8 cellular contexts compared by ENCODE assay signal in the genomic region with DNA sequence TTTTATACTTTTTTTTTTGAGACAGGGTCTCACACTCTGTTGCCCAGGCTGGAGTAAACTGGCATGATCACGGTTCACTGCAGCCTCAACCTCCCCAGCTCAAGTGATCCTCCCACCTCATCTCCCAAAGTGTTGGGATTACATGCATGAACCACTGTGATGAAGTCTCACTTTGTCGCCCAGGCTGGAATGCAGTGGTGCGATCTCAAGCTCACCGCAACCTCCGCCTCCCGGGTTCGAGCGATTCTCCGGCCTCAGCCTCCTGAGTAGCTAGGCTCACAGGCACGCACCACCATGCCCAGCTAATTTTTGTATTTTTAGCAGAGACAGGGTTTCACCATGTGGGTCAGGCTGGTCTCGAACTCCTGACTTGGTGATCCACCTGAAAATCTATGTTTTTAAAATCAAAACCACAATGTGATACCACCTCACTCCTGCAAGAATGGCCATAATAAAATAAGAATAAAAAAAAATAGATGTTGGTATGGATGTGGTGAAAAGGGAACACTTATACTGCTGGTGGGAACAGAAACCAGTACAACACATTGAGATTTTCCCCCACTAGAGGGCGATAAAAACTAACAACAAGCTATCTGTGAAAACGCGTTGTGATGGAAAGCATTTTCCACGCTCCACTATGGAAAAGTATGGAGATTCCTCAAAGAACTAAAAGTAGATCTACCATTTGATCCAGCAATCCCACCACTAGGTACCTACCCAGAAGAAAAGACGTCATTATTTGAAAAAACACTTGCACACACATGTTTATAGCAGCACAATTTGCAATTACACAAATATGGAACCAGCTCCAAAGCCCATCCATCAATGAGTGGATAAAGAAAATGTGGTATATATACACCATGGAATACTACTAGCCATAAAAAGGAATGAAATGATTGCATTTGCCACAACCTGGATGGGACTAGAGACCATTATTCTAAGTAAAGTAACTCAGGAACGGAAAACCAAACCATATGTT. TPM values are rescaled to one million over a fixed set of nuclear protein-coding genes. Genes with fewer than 3 reads are reported as not detected.
DNase-seq lines count a peak whose midpoint lies in the region; ATAC-seq, FAIRE-seq and TF ChIP-seq lines count a peak whose summit lies in the region.

No MANE protein-coding gene starts in this region.

- H3K4me1 ChIP-seq in GM12878 (ENCODE audit: control insufficient read depth, insufficient read depth, low read length), result no peaks in the 10 kb centered on the region

- RAD21 ChIA-PET in GM12878 (lab: Charles Lee; ENCODE audit: unreplicated experiment), result interaction anchor here (0.8 kb wide), 1 partner anchor 1235 kb away, joined by 5 read pairs; no protein-coding TSS in a partner anchor

- CTCF ChIA-PET in GM12878 (lab: Yijun Ruan, JAX), result interaction anchor here (0.6 to 1.7 kb wide), 19 partner anchors 10 to 1235 kb away, joined by 3 to 7 read pairs (median 4); no protein-coding TSS in a partner anchor

- TF ChIP-seq POLR2A in GM12878 (IDR thresholded peaks at IDR 0.05; ENCODE audit: low read depth, low read length), result no peak

- POLR2A ChIA-PET in GM12878 (lab: Charles Lee), result no interaction called here

- WGBS in GM12878 (ENCODE audit: insufficient coverage, insufficient replicate concordance, low lambda C conversion rate, missing lambda C conversion rate), result 66% methylated on average over 17 of the region's 17 CpGs

- peak; percentile 51 to 60 (median 52) for TF ChIP-seq CTCF in GM12878 (IDR thresholded peaks at IDR 0.05 in 2 of 3, conservative IDR thresholded peaks at IDR 0.05 in 1 of 3; ENCODE audit: control insufficient read depth in 2 of 3, extremely low read depth in 1 of 3, insufficient read depth in 1 of 3, low read depth in 3 of 3, low read length in 3 of 3)

- no peak overlapping the region for H3K27ac ChIP-seq in GM12878 (ENCODE audit: control insufficient read depth, insufficient read depth)

- no peaks in the 10 kb centered on the region for H3K9me3 ChIP-seq in GM12878 (replicated peaks; ENCODE audit: control insufficient read depth, insufficient read depth, low read length)

- H4K20me1 ChIP-seq in GM12878 (ENCODE audit: control insufficient read depth, insufficient read depth), result no peaks in the 10 kb centered on the region

- FAIRE-seq in GM12878 (lab: Jason Lieb, UNC), result peak; percentile 83

- no peak overlapping the region for H3K4me2 ChIP-seq in GM12878 (ENCODE audit: control insufficient read depth, insufficient read depth)

- TF ChIP-seq RAD21 in GM12878 (IDR thresholded peaks at IDR 0.05; ENCODE audit: insufficient read depth, low read depth, low read length), result peak; percentile 52

- SMC1A ChIA-PET in GM12878 (lab: Charles Lee; ENCODE audit: uncharacterized antibody, unreplicated experiment), result interaction anchor here (0.9 to 1.2 kb wide), 2 partner anchors 10 to 147 kb away, joined by 3 to 4 read pairs; no protein-coding TSS in a partner anchor

- H3K36me3 ChIP-seq in GM12878 (ENCODE audit: control insufficient read depth in 2 of 2, insufficient read depth in 2 of 2, low read length in 1 of 2), result peaks cover 8 to 16% of the 10 kb centered on the region in 2 experiments; a peak in 3 of 4 replicates

- no TSS peak for BruUV-seq in GM12878 (replicated peaks; lab: Mats Ljungman, UMichigan)

- DNase-seq in cardiac septum (ENCODE audit: low spot score) (peak; percentile 31), left cardiac atrium (no peak), NCI-H1417 (lab: John Stamatoyannopoulos, UW) (peak; percentile 44 to 82 (median 45)), GM12878 (ENCODE audit: low read depth, low spot score) (no peak), left colon (no peak), NCI-H524 treated with DMSO at 0.1 percent for 48 hours (lab: John Stamatoyannopoulos, UW) (no peak)

- intact Hi-C loops in cardiac septum (cut with DNase I), result no loop called here
- intact Hi-C loops in left cardiac atrium (cut with DNase I), result loop anchor here in 1 of 2 donors (10.0 kb wide), 1 partner anchor 59 kb away; no protein-coding TSS in a partner anchor
- intact Hi-C loops in GM12878 (cut with micrococcal nuclease; ENCODE audit: unreplicated experiment), result no loop called here
- intact Hi-C loops in left colon (cut with DNase I, micrococcal nuclease), result no loop called here

- TF ChIP-seq EP300 in GM12878 (IDR thresholded peaks at IDR 0.05; ENCODE audit: borderline replicate concordance in 1 of 2, control insufficient read depth in 1 of 2, low read depth in 2 of 2, low read length in 2 of 2), result no peak

- no peak overlapping the region for H3K9ac ChIP-seq in GM12878 (ENCODE audit: control insufficient read depth, insufficient read depth, low read length)

- ATAC-seq in left cardiac atrium, result no peak
- ATAC-seq in GM12878, result peak; percentile 66
- ATAC-seq in left colon, result peak; percentile 46
- no peak for ATAC-seq in HG03342 (IDR thresholded peaks at IDR 0.05; ENCODE audit: unreplicated experiment)
- no peak for ATAC-seq in GM18517 (IDR thresholded peaks at IDR 0.05; ENCODE audit: unreplicated experiment)

- in situ Hi-C loops in GM12878 (cut with MboI), result no loop called here

- no peaks in the 10 kb centered on the region for H3K79me2 ChIP-seq in GM12878 (ENCODE audit: control insufficient read depth, insufficient read depth, low read length)

- no peak overlapping the region for H3K4me3 ChIP-seq in GM12878

- H3K27me3 ChIP-seq in GM12878 (replicated peaks in 1 of 2; ENCODE audit: control insufficient read depth in 2 of 2, insufficient read depth in 2 of 2, low read length in 1 of 2), result no peaks in the 10 kb centered on the region

- no peak overlapping the region for H2AFZ ChIP-seq in GM12878 (ENCODE audit: control insufficient read depth, low read depth, low read length)

TF ChIP-seq in GM12878, 131 proteins besides CTCF, POLR2A, EP300 and RAD21:
- TF ChIP-seq, protein P1, sequence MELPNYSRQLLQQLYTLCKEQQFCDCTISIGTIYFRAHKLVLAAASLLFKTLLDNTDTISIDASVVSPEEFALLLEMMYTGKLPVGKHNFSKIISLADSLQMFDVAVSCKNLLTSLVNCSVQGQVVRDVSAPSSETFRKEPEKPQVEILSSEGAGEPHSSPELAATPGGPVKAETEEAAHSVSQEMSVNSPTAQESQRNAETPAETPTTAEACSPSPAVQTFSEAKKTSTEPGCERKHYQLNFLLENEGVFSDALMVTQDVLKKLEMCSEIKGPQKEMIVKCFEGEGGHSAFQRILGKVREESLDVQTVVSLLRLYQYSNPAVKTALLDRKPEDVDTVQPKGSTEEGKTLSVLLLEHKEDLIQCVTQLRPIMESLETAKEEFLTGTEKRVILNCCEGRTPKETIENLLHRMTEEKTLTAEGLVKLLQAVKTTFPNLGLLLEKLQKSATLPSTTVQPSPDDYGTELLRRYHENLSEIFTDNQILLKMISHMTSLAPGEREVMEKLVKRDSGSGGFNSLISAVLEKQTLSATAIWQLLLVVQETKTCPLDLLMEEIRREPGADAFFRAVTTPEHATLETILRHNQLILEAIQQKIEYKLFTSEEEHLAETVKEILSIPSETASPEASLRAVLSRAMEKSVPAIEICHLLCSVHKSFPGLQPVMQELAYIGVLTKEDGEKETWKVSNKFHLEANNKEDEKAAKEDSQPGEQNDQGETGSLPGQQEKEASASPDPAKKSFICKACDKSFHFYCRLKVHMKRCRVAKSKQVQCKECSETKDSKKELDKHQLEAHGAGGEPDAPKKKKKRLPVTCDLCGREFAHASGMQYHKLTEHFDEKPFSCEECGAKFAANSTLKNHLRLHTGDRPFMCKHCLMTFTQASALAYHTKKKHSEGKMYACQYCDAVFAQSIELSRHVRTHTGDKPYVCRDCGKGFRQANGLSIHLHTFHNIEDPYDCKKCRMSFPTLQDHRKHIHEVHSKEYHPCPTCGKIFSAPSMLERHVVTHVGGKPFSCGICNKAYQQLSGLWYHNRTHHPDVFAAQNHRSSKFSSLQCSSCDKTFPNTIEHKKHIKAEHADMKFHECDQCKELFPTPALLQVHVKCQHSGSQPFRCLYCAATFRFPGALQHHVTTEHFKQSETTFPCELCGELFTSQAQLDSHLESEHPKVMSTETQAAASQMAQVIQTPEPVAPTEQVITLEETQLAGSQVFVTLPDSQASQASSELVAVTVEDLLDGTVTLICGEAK (IDR thresholded peaks at IDR 0.05; ENCODE audit: borderline replicate concordance), result no peak
- TF ChIP-seq SMC3 (IDR thresholded peaks at IDR 0.05; ENCODE audit: borderline replicate concordance, low read length), result peak; percentile 35; the same call in 1 of the 2 replicates
TF ChIP-seq in GM12878: peak in this region for 1.

RNA-seq across cellular contexts. Expression of a gene that starts 26.8 kb away (rescaled TPM):
- total RNA-seq in cardiac septum, result not detected
- under 1 TPM in 1 of 2 donors, not detected in 1; 0.09 TPM for total RNA-seq in left cardiac atrium
- total RNA-seq in GM12878 (2013; cell fraction: nucleolus; rRNA removed), result 0.15 and 0.39 TPM in 2 replicates
- not detected in 2 replicates for total RNA-seq in GM12878 (2014; rRNA removed)
- not detected in 2 replicates for total RNA-seq in GM12878 (2014; rRNA removed; fragmentation: Illumina TruSeq; extraction: Trizol)
- total RNA-seq in GM12878 (2021), result not detected in 2 replicates
- polyA plus RNA-seq in GM12878 (2011; ENCODE audit: low read depth), result not detected
- polyA plus RNA-seq in GM12878 (2011; rRNA removed), result 1.6 and 1.8 TPM in 2 replicates
- 1.8 and 2.3 TPM in 2 replicates for polyA plus RNA-seq in GM12878 (2011; cell fraction: cytosol; rRNA removed)
- polyA plus RNA-seq in GM12878 (2011; cell fraction: nucleus; rRNA removed), result 6.7 and 7.8 TPM in 2 replicates
- 0.04 and 0.11 TPM in 2 replicates for polyA plus RNA-seq in GM12878 (2012)
- polyA plus RNA-seq in GM12878 (2014; fragmentation: Illumina TruSeq; extraction: Trizol), result not detected in 2 replicates
- polyA plus RNA-seq in GM12878 (2014; fragmentation: Nextera tagmentation; extraction: Ambion mirVana), result under 1 TPM in 1 of 2 experiments, not detected in 1; 0.04 TPM
- not detected in 2 replicates for polyA plus RNA-seq in GM12878 (2014; rRNA removed)
- polyA plus RNA-seq in GM12878 (2016; fragmentation: Nextera tagmentation; extraction: Ambion mirVana), result not detected
- polyA minus RNA-seq in GM12878 (2011; rRNA and poly(A)+ RNA removed), result 3.8 and 6.2 TPM in 2 replicates
- 0.73 and 1.5 TPM in 2 replicates for polyA minus RNA-seq in GM12878 (2011; cell fraction: cytosol; rRNA and poly(A)+ RNA removed)
- 3.7 and 6.9 TPM in 2 replicates for polyA minus RNA-seq in GM12878 (2011; cell fraction: nucleus; rRNA and poly(A)+ RNA removed)
- total RNA-seq in left colon, result under 1 TPM; 0.18 to 0.31 TPM

Comparison
In these comparisons a context has a peak if more than half of its experiments do, and no peak if none do; other contexts are left out.
1. DNase-seq: peak in cardiac septum (single experiment) and NCI-H1417 (3 of 3); none in left cardiac atrium (single experiment), GM12878 (single experiment), left colon (0 of 2) and NCI-H524 treated with DMSO at 0.1 percent for 48 hours (single experiment).
2. ATAC-seq: peak in GM12878 (single experiment) and left colon (single experiment); none in left cardiac atrium (0 of 2), HG03342 (single experiment) and GM18517 (single experiment).